In genomic region chr2:60832621-60833020, GRCh38 we compare ENCODE assay signal across 12 cellular contexts.
"Had no signal": no experiment of that assay in that cellular context is flagged by ENCODE, and none has a peak within 500 bp of the region (broad histone marks: within the 10 kb centered on the region; RNA-seq: fewer than 3 reads in every experiment).

No MANE protein-coding gene starts in this region.

- H3K4me3 Mint-ChIP-seq: nephron progenitor cell had no signal

- H3K4me1 Mint-ChIP-seq: nephron progenitor cell had no signal

- H3K4me1 ChIP-seq: stomach, upper lobe of left lung had no signal

- H3K9me3 Mint-ChIP-seq: nephron progenitor cell had no signal

- H3K27me3 ChIP-seq: testis, upper lobe of left lung had no signal

- H3K36me3 ChIP-seq: stomach, upper lobe of left lung, WERI-Rb-1 had no signal

- DNase-seq: activated CD4-positive, alpha-beta T cell treated with anti-CD3 and anti-CD28 coated beads, Interleukin-2, amount 50 U/mL, for 1 hour; foreskin melanocyte; head of caudate nucleus; kidney glomerular epithelial cell; nephron progenitor cell; occipital lobe; stimulated activated CD4-positive, alpha-beta T cell treated with anti-CD3 and anti-CD28 coated beads, Interleukin-4, amount 100 ng/mL, for 1 hour; stomach; testis; upper lobe of left lung; WERI-Rb-1 had no signal

- H3K9me3 ChIP-seq: stomach, testis, upper lobe of left lung had no signal

- H3K27ac Mint-ChIP-seq: nephron progenitor cell had no signal

- H3K27ac ChIP-seq: epithelial cell of prostate, stomach, testis, upper lobe of left lung, WERI-Rb-1 had no signal

- H3K4me3 ChIP-seq: stomach, testis, upper lobe of left lung had no signal
